In genomic region chr1:21833392-21833976, GRCh38 we compare ENCODE assay signal across 23 cellular contexts. TPM values are rescaled to one million over a fixed set of nuclear protein-coding genes. Genes with fewer than 3 reads are reported as not detected.
"Had no signal": no experiment of that assay in that cellular context is flagged by ENCODE, and none has a peak within 500 bp of the region (broad histone marks: within the 10 kb centered on the region; RNA-seq: fewer than 3 reads in every experiment).

No MANE protein-coding gene starts in this region.

- FAIRE-seq: RCC 7860 had no signal

- H3K4me2 ChIP-seq: SK-N-SH had no signal

- ATAC-seq: activated CD4-positive, CD25-positive, alpha-beta regulatory T cell treated with anti-CD3 and anti-CD28 coated beads, Interleukin-2, amount 50 U/mL, for 24 hours; activated CD8-positive, alpha-beta T cell treated with anti-CD3 and anti-CD28 coated beads for 36 hours; activated T-cell treated with anti-CD3 and anti-CD28 coated beads, Interleukin-2, amount 50 U/mL, for 72 hours; Right ventricle myocardium inferior had no signal

- H3K4me1 ChIP-seq: adrenal gland, SJCRH30 had no signal

- H3K9ac ChIP-seq: SK-N-SH had no signal

- H3K4me3 ChIP-seq: adrenal gland, MG63, SJCRH30 had no signal

- DNase-seq: activated CD4-positive, alpha-beta T cell treated with anti-CD3 and anti-CD28 coated beads for 4 hours; activated CD8-positive, alpha-beta memory T cell treated with anti-CD3 and anti-CD28 coated beads, Interleukin-2, amount 50 U/mL, for 4 hours; activated CD8-positive, alpha-beta T cell treated with anti-CD3 and anti-CD28 coated beads for 36 hours; activated naive CD4-positive, alpha-beta T cell treated with anti-CD3 and anti-CD28 coated beads, Interleukin-2, amount 50 U/mL, for 16 hours; activated naive CD8-positive, alpha-beta T cell treated with anti-CD3 and anti-CD28 coated beads, Interleukin-2, amount 10 ng/mL, durations not matched to agents 7 days and 5 days; activated T-cell treated with anti-CD3 and anti-CD28 coated beads, Interleukin-2, amount 50 U/mL, for 72 hours; adrenal gland; aorta; MG63; MV-4-11; NCI-H1092 treated with DMSO at 0.1 percent for 48 hours; NCI-H1417 treated with DMSO at 0.1 percent for 48 hours; NCI-H1694 treated with DMSO at 0.1 percent for 48 hours; NCI-H2081; NCI-H446; NCI-H524; PC-3; SJCRH30; SK-N-SH had no signal

- H3K27ac ChIP-seq: adrenal gland, SJCRH30 had no signal

- H3K9me3 ChIP-seq: adrenal gland, MG63, SK-N-SH had no signal

- H3K27me3 ChIP-seq: adrenal gland, MG63, SJCRH30 had no signal

RNA-seq across cellular contexts. Expression of gene LDLRAD2, which starts 21.4 kb away (rescaled TPM):
- total RNA-seq: activated T-helper 2 cell treated with anti-CD3 and anti-CD28 coated beads, Interferon-gamma antibody, Interleukin-2, Interleukin-4, amounts not matched to agents 10 μg/mL and 5 μg/mL and 100 μg/mL, durations not matched to agents 14 hours and 24 hours and 36 hours; PC-3; Right ventricle myocardium inferior had no signal
